ENCODE assay signal across 6 cellular contexts in genomic region chr12:120261951-120262851, GRCh38. TPM values are rescaled to one million over a fixed set of nuclear protein-coding genes. Genes with fewer than 3 reads are reported as not detected.
DNase-seq lines count a peak whose midpoint lies in the region; ATAC-seq and TF ChIP-seq lines count a peak whose summit lies in the region.

No MANE protein-coding gene starts in this region.

- H3K9ac ChIP-seq in adipocyte (ENCODE audit: low read length) = peak overlapping the region; percentile 88

- H3K4me3 ChIP-seq in adipocyte (ENCODE audit: low read length) (peak overlapping the region; percentile 93), mucosa of descending colon (no peak overlapping the region)

- DNase-seq in EH (ENCODE audit: low read depth) (peak; percentile 46), adipocyte (ENCODE audit: low read depth) (no peak), mucosa of descending colon (peak in 1 of 3 donors; percentile 30), RPMI8226 (no peak), erythroblast (lab: John Stamatoyannopoulos, UW) (no peak)

- no peaks in the 10 kb centered on the region for H3K27me3 ChIP-seq in adipocyte (replicated peaks; ENCODE audit: control insufficient read depth, insufficient read depth, low read length)

- intact Hi-C loops in mucosa of descending colon (cut with DNase I, micrococcal nuclease) = no loop called here

- no peak for TF ChIP-seq POLR2A in erythroblast (IDR thresholded peaks at IDR 0.05; ENCODE audit: low read length)

- H3K36me3 ChIP-seq in adipocyte (ENCODE audit: control insufficient read depth, insufficient read depth, low read length, severe bottlenecking) = no peaks in the 10 kb centered on the region
- no peaks in the 10 kb centered on the region for H3K36me3 ChIP-seq in mucosa of descending colon (ENCODE audit: low read depth)

- no peak for TF ChIP-seq CTCF in mucosa of descending colon (IDR thresholded peaks at IDR 0.05)

- H3K4me1 ChIP-seq in adipocyte (ENCODE audit: control insufficient read depth, insufficient read depth, low read length) (peaks cover 65% of the 10 kb centered on the region), mucosa of descending colon (ENCODE audit: low read depth) (peaks cover 33% of the 10 kb centered on the region)

- H3K9me3 ChIP-seq in adipocyte (ENCODE audit: control insufficient read depth, low read length) (no peaks in the 10 kb centered on the region), mucosa of descending colon (no peaks in the 10 kb centered on the region)

- ATAC-seq in mucosa of descending colon = peak; percentile 52
- no peak for ATAC-seq in HG02759 (IDR thresholded peaks at IDR 0.05; ENCODE audit: unreplicated experiment)

RNA-seq across cellular contexts. Expression of gene PXN, which starts 3.3 kb away (rescaled TPM):
- total RNA-seq in mucosa of descending colon = 100 to 1,000 TPM; 117 to 167 (median 146) TPM

RNA-seq across cellular contexts. Expression of gene RNU4-2, which starts 29.5 kb away (rescaled TPM):
- over 10,000 TPM in 2 of 3 donors, 1,000 to 10,000 TPM in 1; 4,682 to 17,144 (median 13,566) TPM for total RNA-seq in mucosa of descending colon

RNA-seq across cellular contexts. Expression of gene RNU4-1, which starts 30.8 kb away (rescaled TPM):
- 1,000 to 10,000 TPM; 2,217 to 4,015 (median 3,130) TPM for total RNA-seq in mucosa of descending colon

RNA-seq across cellular contexts. Expression of gene SIRT4, which starts 39.9 kb away (rescaled TPM):
- total RNA-seq in mucosa of descending colon = 1 to 10 TPM in 2 of 3 donors, under 1 TPM in 1; 0.53 to 3.9 (median 2.8) TPM
